Comparison of ENCODE assay signal across 12 cellular contexts in genomic region chr21:30257773-30258172, GRCh38. TPM values are rescaled to one million over a fixed set of nuclear protein-coding genes. Genes with fewer than 3 reads are reported as not detected.
DNase-seq lines count a peak whose midpoint lies in the region; FAIRE-seq and TF ChIP-seq lines count a peak whose summit lies in the region.
"Had no signal": no experiment of that assay in that cellular context is flagged by ENCODE, and none has a peak within 500 bp of the region (broad histone marks: within the 10 kb centered on the region; RNA-seq: fewer than 3 reads in every experiment).

No MANE protein-coding gene starts in this region.

- no peak overlapping the region for H3K27ac ChIP-seq in small intestine (ENCODE audit: low read depth in 1 of 2, low read length in 1 of 2)
- no peak overlapping the region for H3K27ac ChIP-seq in CD8-positive, alpha-beta memory T cell (ENCODE audit: low read depth, low read length)

- TF ChIP-seq CTCF in fibroblast of pulmonary artery (IDR thresholded peaks at IDR 0.05; ENCODE audit: low read length, missing control alignments): peak; percentile 59

- no peaks in the 10 kb centered on the region for H3K9me3 ChIP-seq in small intestine (ENCODE audit: control insufficient read depth, low read depth)
- no peaks in the 10 kb centered on the region for H3K9me3 ChIP-seq in CD8-positive, alpha-beta memory T cell (ENCODE audit: low read length)

- no peaks in the 10 kb centered on the region for H3K9me3 Mint-ChIP-seq in T-helper 2 cell treated with Interferon-gamma antibody and Interleukin-4, amounts not matched to agents 5 μg/mL and 100 μg/mL, for 36 hours
- H3K9me3 Mint-ChIP-seq in CD8-positive, alpha-beta memory T cell: peaks cover 0 to 9% (median 4%) of the 10 kb centered on the region in 5 donors
- H3K9me3 Mint-ChIP-seq: activated naive CD8-positive, alpha-beta T cell treated with anti-CD3 and anti-CD28 coated beads, Interleukin-2, amount 50 U/mL, for 24 hours had no signal

- H3K27ac Mint-ChIP-seq in T-helper 2 cell treated with Interferon-gamma antibody and Interleukin-4, amounts not matched to agents 5 μg/mL and 100 μg/mL, for 36 hours: no peak overlapping the region
- no peak overlapping the region for H3K27ac Mint-ChIP-seq in CD8-positive, alpha-beta memory T cell
- H3K27ac Mint-ChIP-seq: activated naive CD8-positive, alpha-beta T cell treated with anti-CD3 and anti-CD28 coated beads, Interleukin-2, amount 50 U/mL, for 24 hours; immature natural killer cell had no signal

- no peak for FAIRE-seq in small intestine (lab: Jason Lieb, UNC)
- FAIRE-seq: TTC549 had no signal

- no peaks in the 10 kb centered on the region for H3K4me1 ChIP-seq in small intestine (ENCODE audit: control insufficient read depth in 2 of 2, insufficient read depth in 1 of 2, low read depth in 1 of 2, low read length in 1 of 2)
- H3K4me1 ChIP-seq in CD8-positive, alpha-beta memory T cell (ENCODE audit: insufficient read depth, low read length): no peaks in the 10 kb centered on the region

- H3K36me3 Mint-ChIP-seq in T-helper 2 cell treated with Interferon-gamma antibody and Interleukin-4, amounts not matched to agents 5 μg/mL and 100 μg/mL, for 36 hours (ENCODE audit: low read depth): no peaks in the 10 kb centered on the region
- H3K36me3 Mint-ChIP-seq in CD8-positive, alpha-beta memory T cell: no peaks in the 10 kb centered on the region
- H3K36me3 Mint-ChIP-seq: immature natural killer cell had no signal

- no peaks in the 10 kb centered on the region for H3K27me3 ChIP-seq in small intestine (ENCODE audit: control insufficient read depth in 2 of 2, insufficient read depth in 2 of 2, low read length in 2 of 2)
- no peaks in the 10 kb centered on the region for H3K27me3 ChIP-seq in CD8-positive, alpha-beta memory T cell (ENCODE audit: insufficient read depth, low read length, poor library complexity, severe bottlenecking)

- no peaks in the 10 kb centered on the region for H3K4me1 Mint-ChIP-seq in T-helper 2 cell treated with Interferon-gamma antibody and Interleukin-4, amounts not matched to agents 5 μg/mL and 100 μg/mL, for 36 hours (ENCODE audit: low read depth)
- no peaks in the 10 kb centered on the region for H3K4me1 Mint-ChIP-seq in CD8-positive, alpha-beta memory T cell
- H3K4me1 Mint-ChIP-seq: activated naive CD8-positive, alpha-beta T cell treated with anti-CD3 and anti-CD28 coated beads, Interleukin-2, amount 50 U/mL, for 24 hours; immature natural killer cell had no signal

- DNase-seq in SIG-M5 treated with dmso at 0.1 percent for 504 hours (lab: John Stamatoyannopoulos, UW; ENCODE audit: unreplicated experiment) (peak; percentile 12), SIG-M5 (lab: John Stamatoyannopoulos, UW) (no peak), RPMI8226 (peak; percentile 37), fibroblast of pulmonary artery (ENCODE audit: low read depth) (peak; percentile 78), small intestine (peak; percentile 45), GOT3 (lab: John Stamatoyannopoulos, UW) (no peak)
- DNase-seq in T-helper 2 cell treated with Interferon-gamma antibody and Interleukin-4, amounts not matched to agents 5 μg/mL and 100 μg/mL, for 36 hours (ENCODE audit: low spot score): no peak
- DNase-seq in CD8-positive, alpha-beta memory T cell: no peak
- DNase-seq: activated naive CD8-positive, alpha-beta T cell treated with anti-CD3 and anti-CD28 coated beads, Interleukin-2, amount 50 U/mL, for 24 hours; immature natural killer cell had no signal

- CTCF ChIA-PET in CD8-positive, alpha-beta memory T cell (lab: Charles Lee): no interaction called here

- POLR2A ChIA-PET in CD8-positive, alpha-beta memory T cell (lab: Charles Lee): no interaction called here

- H3K4me3 Mint-ChIP-seq in T-helper 2 cell treated with Interferon-gamma antibody and Interleukin-4, amounts not matched to agents 5 μg/mL and 100 μg/mL, for 36 hours: no peak overlapping the region
- H3K4me3 Mint-ChIP-seq in CD8-positive, alpha-beta memory T cell: no peak overlapping the region
- H3K4me3 Mint-ChIP-seq: activated naive CD8-positive, alpha-beta T cell treated with anti-CD3 and anti-CD28 coated beads, Interleukin-2, amount 50 U/mL, for 24 hours; immature natural killer cell had no signal

- H3K4me3 ChIP-seq in fibroblast of pulmonary artery (replicated peaks; ENCODE audit: low read depth, low read length) (no peak overlapping the region), small intestine (ENCODE audit: low read depth in 1 of 2, low read length in 2 of 2) (no peak overlapping the region)
- H3K4me3 ChIP-seq in CD8-positive, alpha-beta memory T cell (ENCODE audit: low read length): no peak overlapping the region

- H3K36me3 ChIP-seq in small intestine (ENCODE audit: control insufficient read depth in 2 of 2, insufficient read depth in 2 of 2, low read length in 2 of 2): no peaks in the 10 kb centered on the region
- no peaks in the 10 kb centered on the region for H3K36me3 ChIP-seq in CD8-positive, alpha-beta memory T cell (ENCODE audit: insufficient read depth, low read length)

- WGBS in small intestine, 3 donors: 55 to 68% (median 67%) methylated on average over 4 of the region's 4 CpGs

- H3K27me3 Mint-ChIP-seq in T-helper 2 cell treated with Interferon-gamma antibody and Interleukin-4, amounts not matched to agents 5 μg/mL and 100 μg/mL, for 36 hours (ENCODE audit: low read depth): no peaks in the 10 kb centered on the region
- H3K27me3 Mint-ChIP-seq in CD8-positive, alpha-beta memory T cell: no peaks in the 10 kb centered on the region
- H3K27me3 Mint-ChIP-seq: activated naive CD8-positive, alpha-beta T cell treated with anti-CD3 and anti-CD28 coated beads, Interleukin-2, amount 50 U/mL, for 24 hours had no signal

RNA-seq across cellular contexts. Expression of gene KRTAP24-1, which starts 25.0 kb away (rescaled TPM):
- not detected for polyA plus RNA-seq in small intestine
- not detected for total RNA-seq in CD8-positive, alpha-beta memory T cell
- not detected for polyA plus RNA-seq in CD8-positive, alpha-beta memory T cell
- polyA plus RNA-seq: BJ, immature natural killer cell had no signal

RNA-seq across cellular contexts. Expression of gene KRTAP25-1, which starts 31.5 kb away (rescaled TPM):
- polyA plus RNA-seq in small intestine: not detected
- total RNA-seq in CD8-positive, alpha-beta memory T cell: not detected
- polyA plus RNA-seq in CD8-positive, alpha-beta memory T cell: not detected
- polyA plus RNA-seq: BJ, immature natural killer cell had no signal

RNA-seq across cellular contexts. Expression of gene CLDN8, which starts 41.9 kb away (rescaled TPM):
- not detected for polyA plus RNA-seq in small intestine
- total RNA-seq in CD8-positive, alpha-beta memory T cell: not detected
- polyA plus RNA-seq in CD8-positive, alpha-beta memory T cell: not detected
- polyA plus RNA-seq: BJ, immature natural killer cell had no signal

Comparison
In these comparisons a context has a peak if more than half of its experiments do, and no peak if none do; other contexts are left out.
1. DNase-seq: peak in SIG-M5 treated with dmso at 0.1 percent for 504 hours (single experiment), RPMI8226 (single experiment), fibroblast of pulmonary artery (single experiment) and small intestine (single experiment); none in SIG-M5 (single experiment), T-helper 2 cell treated with Interferon-gamma antibody and Interleukin-4, amounts not matched to agents 5 μg/mL and 100 μg/mL, for 36 hours (single experiment), CD8-positive, alpha-beta memory T cell (0 of 5) and GOT3 (single experiment).